In genomic region chr9:128899566-128900322, GRCh38 we compare ENCODE assay signal across 9 cellular contexts. TPM values are rescaled to one million over a fixed set of nuclear protein-coding genes. Genes with fewer than 3 reads are reported as not detected.
DNase-seq lines count a peak whose midpoint lies in the region; ATAC-seq lines count a peak whose summit lies in the region.
"Had no signal": no experiment of that assay in that cellular context is flagged by ENCODE, and none has a peak within 500 bp of the region (broad histone marks: within the 10 kb centered on the region; RNA-seq: fewer than 3 reads in every experiment).

No MANE protein-coding gene starts in this region.

- H3K18ac ChIP-seq in mesenchymal stem cell (ENCODE audit: low read depth in 1 of 2, low read length in 2 of 2), result no peak overlapping the region

- no peak overlapping the region for H3K4me3 ChIP-seq in mesenchymal stem cell (ENCODE audit: insufficient read depth in 1 of 2, low read depth in 1 of 2, low read length in 2 of 2)

- ATAC-seq in GM19463 (IDR thresholded peaks at IDR 0.05; ENCODE audit: unreplicated experiment) (no peak), GM21619 (IDR thresholded peaks at IDR 0.05; ENCODE audit: unreplicated experiment) (no peak)

- H3K4ac ChIP-seq in mesenchymal stem cell (ENCODE audit: low read depth in 1 of 2, low read length in 2 of 2), result peak overlapping the region in 1 of 2 experiments; percentile 4

- H4K91ac ChIP-seq in mesenchymal stem cell (ENCODE audit: low read length), result peak overlapping the region; percentile 59

- H3K4me1 ChIP-seq in mesenchymal stem cell (ENCODE audit: control insufficient read depth, insufficient read depth, low read depth, low read length), result peaks cover 40% of the 10 kb centered on the region

- H2BK5ac ChIP-seq in mesenchymal stem cell (ENCODE audit: low read depth, low read length, poor library complexity, severe bottlenecking), result no peak overlapping the region

- H2BK12ac ChIP-seq in mesenchymal stem cell (ENCODE audit: low read length in 2 of 2), result peak overlapping the region in 1 of 2 experiments; percentile 91

- peak overlapping the region; percentile 75 for H3K27ac ChIP-seq in angular gyrus (ENCODE audit: low read depth, low read length)
- no peak overlapping the region for H3K27ac ChIP-seq in mesenchymal stem cell (ENCODE audit: low read length, poor library complexity, severe bottlenecking)
- H3K27ac ChIP-seq: VCaP had no signal

- H4K8ac ChIP-seq in mesenchymal stem cell (ENCODE audit: low read length), result peak overlapping the region; percentile 38

- H3K23ac ChIP-seq in mesenchymal stem cell (ENCODE audit: low read length in 2 of 2), result no peak overlapping the region

- H3K36me3 ChIP-seq in mesenchymal stem cell (ENCODE audit: control insufficient read depth in 1 of 2, insufficient read depth in 2 of 2, low read depth in 1 of 2, low read length in 2 of 2), result peaks cover 45 to 47% of the 10 kb centered on the region in 2 experiments

- H2AK5ac ChIP-seq in mesenchymal stem cell (ENCODE audit: low read length, severe bottlenecking), result peak overlapping the region; percentile 95

- H2BK15ac ChIP-seq in mesenchymal stem cell (ENCODE audit: low read depth, poor library complexity, severe bottlenecking), result peak overlapping the region; percentile 41

- no peak overlapping the region for H2BK120ac ChIP-seq in mesenchymal stem cell (ENCODE audit: low read depth, low read length)

- H3K9me3 ChIP-seq in mesenchymal stem cell (ENCODE audit: control insufficient read depth, low read length), result no peaks in the 10 kb centered on the region

- peaks cover 29% of the 10 kb centered on the region for H3K79me1 ChIP-seq in mesenchymal stem cell (replicated peaks; ENCODE audit: low read length, poor library complexity, severe bottlenecking)

- H3K27me3 ChIP-seq in mesenchymal stem cell (ENCODE audit: control insufficient read depth in 1 of 2, insufficient read depth in 1 of 2, low read length in 2 of 2), result no peaks in the 10 kb centered on the region

- no peak overlapping the region for H3K9ac ChIP-seq in mesenchymal stem cell (ENCODE audit: low read length)

- 88% methylated on average over 6 of the region's 8 CpGs for WGBS in mesenchymal stem cell

- DNase-seq in AG08395 (ENCODE audit: low spot score) (peak; percentile 31), Kasumi-1 (lab: John Stamatoyannopoulos, UW) (peak; percentile 51 to 70), mesenchymal stem cell (peak; percentile 22), cortex of kidney (lab: John Stamatoyannopoulos, UW) (no peak), Ammon's horn (ENCODE audit: low spot score) (no peak)

- H3K4me2 ChIP-seq in mesenchymal stem cell (ENCODE audit: low read length, poor library complexity, severe bottlenecking), result no peak overlapping the region

- H2AFZ ChIP-seq in mesenchymal stem cell (ENCODE audit: low read depth, low read length), result no peak overlapping the region

- peak overlapping the region in 1 of 2 experiments; percentile 45 for H3K14ac ChIP-seq in mesenchymal stem cell (ENCODE audit: low read length in 2 of 2)

RNA-seq across cellular contexts. Expression of gene LRRC8A, which starts 17.8 kb away (rescaled TPM):
- polyA plus RNA-seq in mesenchymal stem cell (2013, experiment 1 of 2), result 45.4 TPM
- 46.0 TPM for polyA plus RNA-seq in mesenchymal stem cell (2013, experiment 2 of 2)

RNA-seq across cellular contexts. Expression of gene KYAT1, which starts 18.0 kb away (rescaled TPM):
- polyA plus RNA-seq in mesenchymal stem cell (2013, experiment 1 of 2), result 5.2 TPM
- 5.6 TPM for polyA plus RNA-seq in mesenchymal stem cell (2013, experiment 2 of 2)

RNA-seq across cellular contexts. Expression of gene PHYHD1, which starts 21.0 kb away (rescaled TPM):
- 24.3 TPM for polyA plus RNA-seq in mesenchymal stem cell (2013, experiment 1 of 2)
- 25.0 TPM for polyA plus RNA-seq in mesenchymal stem cell (2013, experiment 2 of 2)

RNA-seq across cellular contexts. Expression of gene DOLK, which starts 47.7 kb away (rescaled TPM):
- polyA plus RNA-seq in mesenchymal stem cell (2013, experiment 1 of 2), result 31.1 TPM
- polyA plus RNA-seq in mesenchymal stem cell (2013, experiment 2 of 2), result 31.0 TPM

RNA-seq across cellular contexts. Expression of gene NUP188, which starts 47.8 kb away (rescaled TPM):
- polyA plus RNA-seq in mesenchymal stem cell (2013, experiment 1 of 2), result 14.9 TPM
- 14.6 TPM for polyA plus RNA-seq in mesenchymal stem cell (2013, experiment 2 of 2)

Comparison
In these comparisons a context has a peak if more than half of its experiments do, and no peak if none do; other contexts are left out.
1. DNase-seq: peak in AG08395 (single experiment), Kasumi-1 (2 of 2) and mesenchymal stem cell (single experiment); none in cortex of kidney (single experiment) and Ammon's horn (single experiment).